Comparison of ENCODE assay signal across 1 cellular context in the genomic region with DNA sequence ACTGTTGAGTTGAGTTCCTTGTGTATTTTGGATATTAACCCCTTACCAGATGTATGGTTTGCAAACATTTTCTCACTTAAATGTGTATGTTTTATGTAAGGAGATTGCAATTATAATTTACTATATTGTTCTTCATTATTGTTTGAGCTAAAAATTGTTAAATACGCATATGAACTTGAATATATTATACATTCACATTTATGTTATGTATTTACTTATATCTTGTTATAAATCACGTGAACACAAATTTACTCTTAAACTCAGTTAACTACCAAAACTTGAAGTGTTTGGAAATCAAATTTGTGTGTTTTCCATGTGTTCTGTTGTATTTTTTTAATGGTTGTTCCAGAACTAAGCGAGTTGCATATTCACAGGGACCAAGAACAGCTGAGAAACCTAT.
A peak's percentile ranks its signal among the peaks of the same experiment; 100 is the strongest.
TF ChIP-seq lines count a peak whose summit lies in the region.

No MANE protein-coding gene starts in this region.

TF ChIP-seq in K562, 482 proteins besides CTCF, POLR2A, EP300 and RAD21 (continues in another document):
- TF ChIP-seq KAT8 (IDR thresholded peaks at IDR 0.05; ENCODE audit: low read depth) (no peak), NR4A1 (CRISPR knock-in tag; IDR thresholded peaks at IDR 0.05) (no peak), NR4A1 (tag; IDR thresholded peaks at IDR 0.05) (no peak), ZBTB1 (CRISPR knock-in tag; IDR thresholded peaks at IDR 0.05; ENCODE audit: borderline replicate concordance, low read depth) (no peak), ILF3 (IDR thresholded peaks at IDR 0.05; ENCODE audit: borderline replicate concordance) (no peak), TEAD2 (tag; IDR thresholded peaks at IDR 0.05) (no peak), ZNF583 (CRISPR knock-in tag; IDR thresholded peaks at IDR 0.05) (no peak), ZNF695 (CRISPR knock-in tag; IDR thresholded peaks at IDR 0.05) (no peak), MCM2 (IDR thresholded peaks at IDR 0.05; ENCODE audit: low read depth) (no peak), ETV1 (tag; conservative IDR thresholded peaks at IDR 0.05; ENCODE audit: low read depth) (no peak), MCM3 (IDR thresholded peaks at IDR 0.05) (no peak), RUNX1 (IDR thresholded peaks at IDR 0.05; ENCODE audit: low read depth) (no peak), NFATC3 (IDR thresholded peaks at IDR 0.05) (no peak), NELFE (IDR thresholded peaks at IDR 0.05; ENCODE audit: insufficient read depth, insufficient read length) (no peak), YY1 (IDR thresholded peaks at IDR 0.05; ENCODE audit: borderline replicate concordance in 1 of 3, control insufficient read depth in 1 of 3, extremely low read depth in 1 of 3, insufficient read depth in 3 of 3, insufficient read length in 1 of 3, insufficient replicate concordance in 2 of 3, low read depth in 1 of 3, low read length in 2 of 3) (no peak), ZNF217 (CRISPR knock-in tag; IDR thresholded peaks at IDR 0.05) (no peak), NFE2L1 (tag; IDR thresholded peaks at IDR 0.05; ENCODE audit: borderline replicate concordance, low read depth) (no peak), ZBTB8A (IDR thresholded peaks at IDR 0.05; ENCODE audit: partially characterized antibody) (no peak), ZNF165 (CRISPR knock-in tag; IDR thresholded peaks at IDR 0.05; ENCODE audit: borderline replicate concordance) (no peak), HDAC8 (tag; IDR thresholded peaks at IDR 0.05) (no peak), CBFA2T2 (conservative IDR thresholded peaks at IDR 0.05) (no peak), ZNF24 (IDR thresholded peaks at IDR 0.05) (no peak), HOXB6 (CRISPR knock-in tag; IDR thresholded peaks at IDR 0.05; ENCODE audit: borderline replicate concordance) (peak; percentile 70; the same call in 1 of the 2 replicates), SPI1 (IDR thresholded peaks at IDR 0.05; ENCODE audit: borderline replicate concordance, low read depth, low read length) (no peak), ZC3H4 (CRISPR knock-in tag; IDR thresholded peaks at IDR 0.05; ENCODE audit: borderline replicate concordance) (no peak), ZNF140 (CRISPR knock-in tag; IDR thresholded peaks at IDR 0.05) (peak; percentile 92), EWSR1 (IDR thresholded peaks at IDR 0.05; ENCODE audit: borderline replicate concordance, low read depth, partially characterized antibody) (no peak), ZBTB17 (CRISPR knock-in tag; IDR thresholded peaks at IDR 0.05) (no peak), TFAM (CRISPR knock-in tag; conservative IDR thresholded peaks at IDR 0.05) (no peak), ZFP1 (CRISPR knock-in tag; IDR thresholded peaks at IDR 0.05) (no peak), DIDO1 (tag; IDR thresholded peaks at IDR 0.05; ENCODE audit: low read depth) (no peak), CBX5 (IDR thresholded peaks at IDR 0.05; ENCODE audit: borderline replicate concordance, low read depth) (no peak), SMAD4 (CRISPR knock-in tag; conservative IDR thresholded peaks at IDR 0.05) (no peak), ZNF3 (CRISPR knock-in tag; IDR thresholded peaks at IDR 0.05) (no peak), ZNF184 (CRISPR knock-in tag; IDR thresholded peaks at IDR 0.05) (no peak)
- TF ChIP-seq, protein P1, sequence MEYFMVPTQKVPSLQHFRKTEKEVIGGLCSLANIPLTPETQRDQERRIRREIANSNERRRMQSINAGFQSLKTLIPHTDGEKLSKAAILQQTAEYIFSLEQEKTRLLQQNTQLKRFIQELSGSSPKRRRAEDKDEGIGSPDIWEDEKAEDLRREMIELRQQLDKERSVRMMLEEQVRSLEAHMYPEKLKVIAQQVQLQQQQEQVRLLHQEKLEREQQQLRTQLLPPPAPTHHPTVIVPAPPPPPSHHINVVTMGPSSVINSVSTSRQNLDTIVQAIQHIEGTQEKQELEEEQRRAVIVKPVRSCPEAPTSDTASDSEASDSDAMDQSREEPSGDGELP (CRISPR knock-in tag; IDR thresholded peaks at IDR 0.05; ENCODE audit: borderline replicate concordance) = no peak
- TF ChIP-seq, protein P2, sequence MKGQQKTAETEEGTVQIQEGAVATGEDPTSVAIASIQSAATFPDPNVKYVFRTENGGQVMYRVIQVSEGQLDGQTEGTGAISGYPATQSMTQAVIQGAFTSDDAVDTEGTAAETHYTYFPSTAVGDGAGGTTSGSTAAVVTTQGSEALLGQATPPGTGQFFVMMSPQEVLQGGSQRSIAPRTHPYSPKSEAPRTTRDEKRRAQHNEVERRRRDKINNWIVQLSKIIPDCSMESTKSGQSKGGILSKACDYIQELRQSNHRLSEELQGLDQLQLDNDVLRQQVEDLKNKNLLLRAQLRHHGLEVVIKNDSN (CRISPR knock-in tag; IDR thresholded peaks at IDR 0.05) = no peak
- TF ChIP-seq, protein P3, sequence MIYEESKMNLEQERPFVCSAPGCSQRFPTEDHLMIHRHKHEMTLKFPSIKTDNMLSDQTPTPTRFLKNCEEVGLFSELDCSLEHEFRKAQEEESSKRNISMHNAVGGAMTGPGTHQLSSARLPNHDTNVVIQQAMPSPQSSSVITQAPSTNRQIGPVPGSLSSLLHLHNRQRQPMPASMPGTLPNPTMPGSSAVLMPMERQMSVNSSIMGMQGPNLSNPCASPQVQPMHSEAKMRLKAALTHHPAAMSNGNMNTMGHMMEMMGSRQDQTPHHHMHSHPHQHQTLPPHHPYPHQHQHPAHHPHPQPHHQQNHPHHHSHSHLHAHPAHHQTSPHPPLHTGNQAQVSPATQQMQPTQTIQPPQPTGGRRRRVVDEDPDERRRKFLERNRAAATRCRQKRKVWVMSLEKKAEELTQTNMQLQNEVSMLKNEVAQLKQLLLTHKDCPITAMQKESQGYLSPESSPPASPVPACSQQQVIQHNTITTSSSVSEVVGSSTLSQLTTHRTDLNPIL (CRISPR knock-in tag; IDR thresholded peaks at IDR 0.05) = no peak
- TF ChIP-seq, protein P4, sequence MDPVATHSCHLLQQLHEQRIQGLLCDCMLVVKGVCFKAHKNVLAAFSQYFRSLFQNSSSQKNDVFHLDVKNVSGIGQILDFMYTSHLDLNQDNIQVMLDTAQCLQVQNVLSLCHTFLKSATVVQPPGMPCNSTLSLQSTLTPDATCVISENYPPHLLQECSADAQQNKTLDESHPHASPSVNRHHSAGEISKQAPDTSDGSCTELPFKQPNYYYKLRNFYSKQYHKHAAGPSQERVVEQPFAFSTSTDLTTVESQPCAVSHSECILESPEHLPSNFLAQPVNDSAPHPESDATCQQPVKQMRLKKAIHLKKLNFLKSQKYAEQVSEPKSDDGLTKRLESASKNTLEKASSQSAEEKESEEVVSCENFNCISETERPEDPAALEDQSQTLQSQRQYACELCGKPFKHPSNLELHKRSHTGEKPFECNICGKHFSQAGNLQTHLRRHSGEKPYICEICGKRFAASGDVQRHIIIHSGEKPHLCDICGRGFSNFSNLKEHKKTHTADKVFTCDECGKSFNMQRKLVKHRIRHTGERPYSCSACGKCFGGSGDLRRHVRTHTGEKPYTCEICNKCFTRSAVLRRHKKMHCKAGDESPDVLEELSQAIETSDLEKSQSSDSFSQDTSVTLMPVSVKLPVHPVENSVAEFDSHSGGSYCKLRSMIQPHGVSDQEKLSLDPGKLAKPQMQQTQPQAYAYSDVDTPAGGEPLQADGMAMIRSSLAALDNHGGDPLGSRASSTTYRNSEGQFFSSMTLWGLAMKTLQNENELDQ (CRISPR knock-in tag; IDR thresholded peaks at IDR 0.05; ENCODE audit: borderline replicate concordance) = no peak
- TF ChIP-seq, protein P5, sequence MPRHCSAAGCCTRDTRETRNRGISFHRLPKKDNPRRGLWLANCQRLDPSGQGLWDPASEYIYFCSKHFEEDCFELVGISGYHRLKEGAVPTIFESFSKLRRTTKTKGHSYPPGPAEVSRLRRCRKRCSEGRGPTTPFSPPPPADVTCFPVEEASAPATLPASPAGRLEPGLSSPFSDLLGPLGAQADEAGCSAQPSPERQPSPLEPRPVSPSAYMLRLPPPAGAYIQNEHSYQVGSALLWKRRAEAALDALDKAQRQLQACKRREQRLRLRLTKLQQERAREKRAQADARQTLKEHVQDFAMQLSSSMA (CRISPR knock-in tag; IDR thresholded peaks at IDR 0.05) = no peak
- TF ChIP-seq, protein P6, sequence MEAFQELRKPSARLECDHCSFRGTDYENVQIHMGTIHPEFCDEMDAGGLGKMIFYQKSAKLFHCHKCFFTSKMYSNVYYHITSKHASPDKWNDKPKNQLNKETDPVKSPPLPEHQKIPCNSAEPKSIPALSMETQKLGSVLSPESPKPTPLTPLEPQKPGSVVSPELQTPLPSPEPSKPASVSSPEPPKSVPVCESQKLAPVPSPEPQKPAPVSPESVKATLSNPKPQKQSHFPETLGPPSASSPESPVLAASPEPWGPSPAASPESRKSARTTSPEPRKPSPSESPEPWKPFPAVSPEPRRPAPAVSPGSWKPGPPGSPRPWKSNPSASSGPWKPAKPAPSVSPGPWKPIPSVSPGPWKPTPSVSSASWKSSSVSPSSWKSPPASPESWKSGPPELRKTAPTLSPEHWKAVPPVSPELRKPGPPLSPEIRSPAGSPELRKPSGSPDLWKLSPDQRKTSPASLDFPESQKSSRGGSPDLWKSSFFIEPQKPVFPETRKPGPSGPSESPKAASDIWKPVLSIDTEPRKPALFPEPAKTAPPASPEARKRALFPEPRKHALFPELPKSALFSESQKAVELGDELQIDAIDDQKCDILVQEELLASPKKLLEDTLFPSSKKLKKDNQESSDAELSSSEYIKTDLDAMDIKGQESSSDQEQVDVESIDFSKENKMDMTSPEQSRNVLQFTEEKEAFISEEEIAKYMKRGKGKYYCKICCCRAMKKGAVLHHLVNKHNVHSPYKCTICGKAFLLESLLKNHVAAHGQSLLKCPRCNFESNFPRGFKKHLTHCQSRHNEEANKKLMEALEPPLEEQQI (IDR thresholded peaks at IDR 0.05) = no peak
- TF ChIP-seq, protein P7, sequence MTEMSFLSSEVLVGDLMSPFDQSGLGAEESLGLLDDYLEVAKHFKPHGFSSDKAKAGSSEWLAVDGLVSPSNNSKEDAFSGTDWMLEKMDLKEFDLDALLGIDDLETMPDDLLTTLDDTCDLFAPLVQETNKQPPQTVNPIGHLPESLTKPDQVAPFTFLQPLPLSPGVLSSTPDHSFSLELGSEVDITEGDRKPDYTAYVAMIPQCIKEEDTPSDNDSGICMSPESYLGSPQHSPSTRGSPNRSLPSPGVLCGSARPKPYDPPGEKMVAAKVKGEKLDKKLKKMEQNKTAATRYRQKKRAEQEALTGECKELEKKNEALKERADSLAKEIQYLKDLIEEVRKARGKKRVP (CRISPR knock-in tag; IDR thresholded peaks at IDR 0.05) = no peak
- TF ChIP-seq, protein P8, sequence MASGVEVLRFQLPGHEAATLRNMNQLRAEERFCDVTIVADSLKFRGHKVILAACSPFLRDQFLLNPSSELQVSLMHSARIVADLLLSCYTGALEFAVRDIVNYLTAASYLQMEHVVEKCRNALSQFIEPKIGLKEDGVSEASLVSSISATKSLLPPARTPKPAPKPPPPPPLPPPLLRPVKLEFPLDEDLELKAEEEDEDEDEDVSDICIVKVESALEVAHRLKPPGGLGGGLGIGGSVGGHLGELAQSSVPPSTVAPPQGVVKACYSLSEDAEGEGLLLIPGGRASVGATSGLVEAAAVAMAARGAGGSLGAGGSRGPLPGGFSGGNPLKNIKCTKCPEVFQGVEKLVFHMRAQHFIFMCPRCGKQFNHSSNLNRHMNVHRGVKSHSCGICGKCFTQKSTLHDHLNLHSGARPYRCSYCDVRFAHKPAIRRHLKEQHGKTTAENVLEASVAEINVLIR (CRISPR knock-in tag; IDR thresholded peaks at IDR 0.05) = no peak
- TF ChIP-seq, protein P9, sequence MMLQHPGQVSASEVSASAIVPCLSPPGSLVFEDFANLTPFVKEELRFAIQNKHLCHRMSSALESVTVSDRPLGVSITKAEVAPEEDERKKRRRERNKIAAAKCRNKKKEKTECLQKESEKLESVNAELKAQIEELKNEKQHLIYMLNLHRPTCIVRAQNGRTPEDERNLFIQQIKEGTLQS (IDR thresholded peaks at IDR 0.05) = no peak
- TF ChIP-seq, protein P9 (CRISPR knock-in tag; conservative IDR thresholded peaks at IDR 0.05) = no peak
- TF ChIP-seq, protein P10, sequence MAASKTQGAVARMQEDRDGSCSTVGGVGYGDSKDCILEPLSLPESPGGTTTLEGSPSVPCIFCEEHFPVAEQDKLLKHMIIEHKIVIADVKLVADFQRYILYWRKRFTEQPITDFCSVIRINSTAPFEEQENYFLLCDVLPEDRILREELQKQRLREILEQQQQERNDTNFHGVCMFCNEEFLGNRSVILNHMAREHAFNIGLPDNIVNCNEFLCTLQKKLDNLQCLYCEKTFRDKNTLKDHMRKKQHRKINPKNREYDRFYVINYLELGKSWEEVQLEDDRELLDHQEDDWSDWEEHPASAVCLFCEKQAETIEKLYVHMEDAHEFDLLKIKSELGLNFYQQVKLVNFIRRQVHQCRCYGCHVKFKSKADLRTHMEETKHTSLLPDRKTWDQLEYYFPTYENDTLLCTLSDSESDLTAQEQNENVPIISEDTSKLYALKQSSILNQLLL (CRISPR knock-in tag; IDR thresholded peaks at IDR 0.05; ENCODE audit: borderline replicate concordance) = peak; percentile 97
- TF ChIP-seq, protein P11, sequence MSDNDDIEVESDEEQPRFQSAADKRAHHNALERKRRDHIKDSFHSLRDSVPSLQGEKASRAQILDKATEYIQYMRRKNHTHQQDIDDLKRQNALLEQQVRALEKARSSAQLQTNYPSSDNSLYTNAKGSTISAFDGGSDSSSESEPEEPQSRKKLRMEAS (CRISPR knock-in tag; IDR thresholded peaks at IDR 0.05) = no peak
- TF ChIP-seq, protein P12, sequence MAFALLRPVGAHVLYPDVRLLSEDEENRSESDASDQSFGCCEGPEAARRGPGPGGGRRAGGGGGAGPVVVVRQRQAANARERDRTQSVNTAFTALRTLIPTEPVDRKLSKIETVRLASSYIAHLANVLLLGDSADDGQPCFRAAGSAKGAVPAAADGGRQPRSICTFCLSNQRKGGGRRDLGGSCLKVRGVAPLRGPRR (CRISPR knock-in tag; IDR thresholded peaks at IDR 0.05) = peak; percentile 54; the same call in 1 of the 2 replicates
- TF ChIP-seq, protein P13, sequence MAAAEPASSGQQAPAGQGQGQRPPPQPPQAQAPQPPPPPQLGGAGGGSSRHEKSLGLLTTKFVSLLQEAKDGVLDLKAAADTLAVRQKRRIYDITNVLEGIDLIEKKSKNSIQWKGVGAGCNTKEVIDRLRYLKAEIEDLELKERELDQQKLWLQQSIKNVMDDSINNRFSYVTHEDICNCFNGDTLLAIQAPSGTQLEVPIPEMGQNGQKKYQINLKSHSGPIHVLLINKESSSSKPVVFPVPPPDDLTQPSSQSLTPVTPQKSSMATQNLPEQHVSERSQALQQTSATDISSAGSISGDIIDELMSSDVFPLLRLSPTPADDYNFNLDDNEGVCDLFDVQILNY (CRISPR knock-in tag; IDR thresholded peaks at IDR 0.05) = no peak
- TF ChIP-seq, protein P14, sequence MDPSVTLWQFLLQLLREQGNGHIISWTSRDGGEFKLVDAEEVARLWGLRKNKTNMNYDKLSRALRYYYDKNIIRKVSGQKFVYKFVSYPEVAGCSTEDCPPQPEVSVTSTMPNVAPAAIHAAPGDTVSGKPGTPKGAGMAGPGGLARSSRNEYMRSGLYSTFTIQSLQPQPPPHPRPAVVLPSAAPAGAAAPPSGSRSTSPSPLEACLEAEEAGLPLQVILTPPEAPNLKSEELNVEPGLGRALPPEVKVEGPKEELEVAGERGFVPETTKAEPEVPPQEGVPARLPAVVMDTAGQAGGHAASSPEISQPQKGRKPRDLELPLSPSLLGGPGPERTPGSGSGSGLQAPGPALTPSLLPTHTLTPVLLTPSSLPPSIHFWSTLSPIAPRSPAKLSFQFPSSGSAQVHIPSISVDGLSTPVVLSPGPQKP (CRISPR knock-in tag; IDR thresholded peaks at IDR 0.05) = no peak
